Comparison of ENCODE assay signal across 1 cellular context in genomic region chr12:131709226-131709625, GRCh38.
TF ChIP-seq lines count a peak whose summit lies in the region.

No MANE protein-coding gene starts in this region.

TF ChIP-seq in SK-N-SH treated with all-trans-retinoic acid at 6 μM for 48 hours, 23 proteins besides CTCF, POLR2A, EP300 and RAD21 (continued from another document):
- TF ChIP-seq PATZ1 (CRISPR knock-in tag; IDR thresholded peaks at IDR 0.05; ENCODE audit: borderline replicate concordance) (no peak), CSDC2 (CRISPR knock-in tag; IDR thresholded peaks at IDR 0.05) (no peak), ZNF70 (CRISPR knock-in tag; IDR thresholded peaks at IDR 0.05) (no peak), ISL1 (CRISPR knock-in tag; IDR thresholded peaks at IDR 0.05) (no peak), ZC3H10 (CRISPR knock-in tag; IDR thresholded peaks at IDR 0.05) (no peak), SNAI2 (CRISPR knock-in tag; IDR thresholded peaks at IDR 0.05) (no peak), ESRRG (CRISPR knock-in tag; IDR thresholded peaks at IDR 0.05) (no peak), ZNF8 (CRISPR knock-in tag; IDR thresholded peaks at IDR 0.05) (no peak), ZFP30 (CRISPR knock-in tag; IDR thresholded peaks at IDR 0.05) (no peak), TSHZ2 (CRISPR knock-in tag; IDR thresholded peaks at IDR 0.05) (no peak), POU6F1 (CRISPR knock-in tag; IDR thresholded peaks at IDR 0.05; ENCODE audit: borderline replicate concordance, low read depth) (no peak), OSR1 (CRISPR knock-in tag; IDR thresholded peaks at IDR 0.05) (no peak)
